In genomic region chr2:33214857-33215256, GRCh38 we compare ENCODE assay signal across 20 cellular contexts.
A peak's percentile ranks its signal among the peaks of the same experiment; 100 is the strongest.
DNase-seq lines count a peak whose midpoint lies in the region; ATAC-seq and TF ChIP-seq lines count a peak whose summit lies in the region.
"Had no signal": no experiment of that assay in that cellular context is flagged by ENCODE, and none has a peak within 500 bp of the region (broad histone marks: within the 10 kb centered on the region; RNA-seq: fewer than 3 reads in every experiment).

No MANE protein-coding gene starts in this region.

- no peaks in the 10 kb centered on the region for H3K79me1 ChIP-seq in mesenchymal stem cell (replicated peaks; ENCODE audit: low read length, poor library complexity, severe bottlenecking)

- ATAC-seq in heart left ventricle (no peak), left ventricle myocardium superior (no peak), activated B cell treated with CpG ODN at 0.5 μM for 24 hours (ENCODE audit: low read depth) (no peak), aorta (ENCODE audit: low FRiP score) (no peak), HG03460 (IDR thresholded peaks at IDR 0.05; ENCODE audit: unreplicated experiment) (no peak)

- no peak overlapping the region for H3K14ac ChIP-seq in mesenchymal stem cell (ENCODE audit: low read length in 2 of 2)

- no peak overlapping the region for H3K27ac Mint-ChIP-seq in activated B cell treated with CpG ODN at 0.5 μM for 24 hours
- H3K27ac Mint-ChIP-seq: activated CD4-positive, alpha-beta T cell treated with anti-CD3 and anti-CD28 coated beads, Interleukin-2, amount 10 ng/mL, durations not matched to agents 7 days and 5 days; activated naive CD4-positive, alpha-beta T cell treated with anti-CD3 and anti-CD28 coated beads for 36 hours; CD4-positive, alpha-beta T cell; natural killer cell treated with Interleukin-12 subunit alpha and Interleukin-12 subunit beta and Interleukin-15 and Interleukin-18, amount 100 ng/mL, for 72 hours had no signal

- no peak overlapping the region for H3K4me2 ChIP-seq in mesenchymal stem cell (ENCODE audit: low read length, poor library complexity, severe bottlenecking)
- H3K4me2 ChIP-seq: PC-9 had no signal

- intact Hi-C loops in heart left ventricle (cut with DNase I) (loop anchor here in 1 of 10 donors (5.0 kb wide), 1 partner anchor 78 kb away; no protein-coding TSS in a partner anchor), left ventricle myocardium superior (cut with micrococcal nuclease) (no loop called here), activated B cell treated with CpG ODN at 0.5 μM for 24 hours (cut with micrococcal nuclease) (no loop called here), aorta (cut with DNase I) (loop anchor here (5.0 to 10.0 kb wide), 5 partner anchors 68 to 150 kb away; no protein-coding TSS in a partner anchor)

- 32 to 62% (median 37%) methylated on average over 6 of the region's 6 CpGs for WGBS in heart left ventricle, 4 donors
- WGBS in mesenchymal stem cell = 95% methylated on average over 3 of the region's 6 CpGs
- 28 to 30% methylated on average over 6 of the region's 6 CpGs for WGBS in aorta, 2 donors

- H3K27me3 Mint-ChIP-seq in activated B cell treated with CpG ODN at 0.5 μM for 24 hours = peaks cover 12% of the 10 kb centered on the region
- H3K27me3 Mint-ChIP-seq: CD4-positive, alpha-beta T cell; type B pancreatic cell had no signal

- H3K4me3 ChIP-seq in heart left ventricle (no peak overlapping the region), mesenchymal stem cell (ENCODE audit: insufficient read depth in 1 of 2, low read depth in 1 of 2, low read length in 2 of 2) (no peak overlapping the region), aorta (ENCODE audit: low read length in 2 of 2) (no peak overlapping the region)
- H3K4me3 ChIP-seq: PC-9, prostate gland had no signal

- peak overlapping the region in 9 of 12 donors; percentile 3 to 75 (median 41) for H3K27ac ChIP-seq in heart left ventricle
- H3K27ac ChIP-seq in mesenchymal stem cell (ENCODE audit: low read length, poor library complexity, severe bottlenecking) = peak overlapping the region; percentile 61
- H3K27ac ChIP-seq in aorta (ENCODE audit: low read depth in 1 of 2, low read length in 2 of 2) = peak overlapping the region; percentile 94 to 100
- H3K27ac ChIP-seq: PC-9, prostate gland had no signal

- H3K4ac ChIP-seq in mesenchymal stem cell (ENCODE audit: low read depth in 1 of 2, low read length in 2 of 2) = no peak overlapping the region

- H2AK5ac ChIP-seq in mesenchymal stem cell (ENCODE audit: low read length, severe bottlenecking) = no peak overlapping the region

- no peak overlapping the region for H4K8ac ChIP-seq in mesenchymal stem cell (ENCODE audit: low read length)

- H3K4me1 ChIP-seq in heart left ventricle = peaks cover 5 to 70% (median 47%) of the 10 kb centered on the region in 12 donors
- peaks cover 19% of the 10 kb centered on the region for H3K4me1 ChIP-seq in mesenchymal stem cell (ENCODE audit: control insufficient read depth, insufficient read depth, low read depth, low read length)
- peaks cover 15 to 28% of the 10 kb centered on the region in 2 donors for H3K4me1 ChIP-seq in aorta (ENCODE audit: control insufficient read depth in 1 of 2, insufficient read depth in 2 of 2, low read length in 2 of 2)
- H3K4me1 ChIP-seq: prostate gland had no signal

- CTCF ChIA-PET in activated B cell treated with CpG ODN at 0.5 μM for 24 hours (lab: Charles Lee) = no interaction called here

- DNase-seq in heart left ventricle = no peak
- no peak for DNase-seq in left ventricle myocardium superior
- DNase-seq in activated B cell treated with CpG ODN at 0.5 μM for 24 hours = no peak
- no peak for DNase-seq in mesenchymal stem cell
- DNase-seq in aorta = no peak
- DNase-seq in stimulated activated naive CD4-positive, alpha-beta T cell treated with Interleukin-2 at 50 U/mL for 16 hours (lab: John Stamatoyannopoulos, UW) = no peak
- DNase-seq in GM20000 (ENCODE audit: low spot score) = no peak
- DNase-seq: ACHN; activated CD4-positive, alpha-beta T cell treated with anti-CD3 and anti-CD28 coated beads, Interleukin-2, amount 10 ng/mL, durations not matched to agents 7 days and 5 days; activated naive CD4-positive, alpha-beta T cell treated with anti-CD3 and anti-CD28 coated beads for 36 hours; activated T-cell treated with anti-CD3 and anti-CD28 coated beads for 4 hours; CD4-positive, alpha-beta T cell; mesendoderm; NCI-H1694; NCI-H526; PC-9 had no signal

- POLR2A ChIA-PET in activated B cell treated with CpG ODN at 0.5 μM for 24 hours (lab: Charles Lee) = no interaction called here

- H3K18ac ChIP-seq in mesenchymal stem cell (ENCODE audit: low read depth in 1 of 2, low read length in 2 of 2) = peak overlapping the region in 1 of 2 experiments; percentile 14

- H3K27me3 ChIP-seq in heart left ventricle (no peaks in the 10 kb centered on the region), mesenchymal stem cell (ENCODE audit: control insufficient read depth in 1 of 2, insufficient read depth in 1 of 2, low read length in 2 of 2) (no peaks in the 10 kb centered on the region), aorta (ENCODE audit: control insufficient read depth in 1 of 2, insufficient read depth in 2 of 2, low read length in 1 of 2) (no peaks in the 10 kb centered on the region)

- peak overlapping the region; percentile 22 for H2BK120ac ChIP-seq in mesenchymal stem cell (ENCODE audit: low read depth, low read length)

- no peak overlapping the region for H2BK12ac ChIP-seq in mesenchymal stem cell (ENCODE audit: low read length in 2 of 2)

- H3K36me3 ChIP-seq in heart left ventricle = peaks cover 0 to 10% (median 0%) of the 10 kb centered on the region in 9 donors
- H3K36me3 ChIP-seq in mesenchymal stem cell (ENCODE audit: control insufficient read depth in 1 of 2, insufficient read depth in 2 of 2, low read depth in 1 of 2, low read length in 2 of 2) = no peaks in the 10 kb centered on the region
- H3K36me3 ChIP-seq in aorta (ENCODE audit: control insufficient read depth in 1 of 2, insufficient read depth in 2 of 2, low read length in 1 of 2) = no peaks in the 10 kb centered on the region
- H3K36me3 ChIP-seq: prostate gland had no signal

- peak overlapping the region; percentile 40 for H3K4me3 Mint-ChIP-seq in activated B cell treated with CpG ODN at 0.5 μM for 24 hours
- H3K4me3 Mint-ChIP-seq: activated CD4-positive, alpha-beta T cell treated with anti-CD3 and anti-CD28 coated beads, Interleukin-2, amount 10 ng/mL, durations not matched to agents 7 days and 5 days; activated naive CD4-positive, alpha-beta T cell treated with anti-CD3 and anti-CD28 coated beads for 36 hours; CD4-positive, alpha-beta T cell; natural killer cell treated with Interleukin-12 subunit alpha and Interleukin-12 subunit beta and Interleukin-15 and Interleukin-18, amount 100 ng/mL, for 72 hours; type B pancreatic cell had no signal

- H2BK5ac ChIP-seq in mesenchymal stem cell (ENCODE audit: low read depth, low read length, poor library complexity, severe bottlenecking) = no peak overlapping the region

- no peak overlapping the region for H3K23ac ChIP-seq in mesenchymal stem cell (ENCODE audit: low read length in 2 of 2)

- TF ChIP-seq CTCF in heart left ventricle (IDR thresholded peaks at IDR 0.05) (no peak), activated B cell treated with CpG ODN at 0.5 μM for 24 hours (IDR thresholded peaks at IDR 0.05) (no peak), GM20000 (IDR thresholded peaks at IDR 0.05; ENCODE audit: extremely low read depth, missing control alignments) (no peak)

- H3K36me3 Mint-ChIP-seq in activated B cell treated with CpG ODN at 0.5 μM for 24 hours (ENCODE audit: low read depth) = no peaks in the 10 kb centered on the region
- H3K36me3 Mint-ChIP-seq: natural killer cell treated with Interleukin-12 subunit alpha and Interleukin-12 subunit beta and Interleukin-15 and Interleukin-18, amount 100 ng/mL, for 72 hours had no signal

- H2AFZ ChIP-seq in mesenchymal stem cell (ENCODE audit: low read depth, low read length) = no peak overlapping the region
- H2AFZ ChIP-seq: PC-9 had no signal

- no peak for TF ChIP-seq POLR2A in heart left ventricle (IDR thresholded peaks at IDR 0.05)

- H3K9me3 ChIP-seq in heart left ventricle (no peaks in the 10 kb centered on the region), mesenchymal stem cell (ENCODE audit: control insufficient read depth, low read length) (no peaks in the 10 kb centered on the region), aorta (ENCODE audit: control insufficient read depth, low read length) (no peaks in the 10 kb centered on the region)
- H3K9me3 ChIP-seq: prostate gland had no signal

- no peak overlapping the region for H2BK15ac ChIP-seq in mesenchymal stem cell (ENCODE audit: low read depth, poor library complexity, severe bottlenecking)

- H4K91ac ChIP-seq in mesenchymal stem cell (ENCODE audit: low read length) = no peak overlapping the region

- H3K9me3 Mint-ChIP-seq in activated B cell treated with CpG ODN at 0.5 μM for 24 hours = no peaks in the 10 kb centered on the region
- H3K9me3 Mint-ChIP-seq: activated CD4-positive, alpha-beta T cell treated with anti-CD3 and anti-CD28 coated beads, Interleukin-2, amount 10 ng/mL, durations not matched to agents 7 days and 5 days; activated naive CD4-positive, alpha-beta T cell treated with anti-CD3 and anti-CD28 coated beads for 36 hours; CD4-positive, alpha-beta T cell; natural killer cell treated with Interleukin-12 subunit alpha and Interleukin-12 subunit beta and Interleukin-15 and Interleukin-18, amount 100 ng/mL, for 72 hours had no signal

- H3K9ac ChIP-seq in mesenchymal stem cell (ENCODE audit: low read length) = no peak overlapping the region

- H3K4me1 Mint-ChIP-seq in activated B cell treated with CpG ODN at 0.5 μM for 24 hours = peaks cover 6% of the 10 kb centered on the region

Comparison
In these comparisons a context has a peak if more than half of its experiments do, and no peak if none do; other contexts are left out.
1. H3K27ac ChIP-seq: peak in every context shown above with its lines; median percentile 97 in aorta; 61 in mesenchymal stem cell; 41 in heart left ventricle.
2. intact Hi-C loops: an anchor here in aorta (5.0 to 10.0 kb wide); none called in left ventricle myocardium superior and activated B cell treated with CpG ODN at 0.5 μM for 24 hours.